Comparison of ENCODE assay signal across 8 cellular contexts in genomic region chr17:2302740-2303277, GRCh38. TPM values are rescaled to one million over a fixed set of nuclear protein-coding genes. Genes with fewer than 3 reads are reported as not detected.
DNase-seq lines count a peak whose midpoint lies in the region; ATAC-seq and TF ChIP-seq lines count a peak whose summit lies in the region.

No MANE protein-coding gene starts in this region.

- DNase-seq in GM03348 (ENCODE audit: low spot score) (peak; percentile 7), foreskin melanocyte (no peak), NCI-H446 treated with DMSO at 0.1 percent for 48 hours (lab: John Stamatoyannopoulos, UW) (no peak)
- DNase-seq in activated CD8-positive, alpha-beta T cell treated with anti-CD3 and anti-CD28 coated beads for 36 hours: peak; percentile 12

- H3K36me3 Mint-ChIP-seq in activated CD8-positive, alpha-beta T cell treated with anti-CD3 and anti-CD28 coated beads for 36 hours (ENCODE audit: low read depth): peaks cover 27% of the 10 kb centered on the region

- peaks cover 11 to 15% of the 10 kb centered on the region in 2 donors for H3K36me3 ChIP-seq in stomach smooth muscle (ENCODE audit: control insufficient read depth in 2 of 2, insufficient read depth in 2 of 2, low read length in 2 of 2)

- TF ChIP-seq CTCF in activated CD8-positive, alpha-beta T cell treated with anti-CD3 and anti-CD28 coated beads for 36 hours (IDR thresholded peaks at IDR 0.05): no peak

- peaks cover 38% of the 10 kb centered on the region for H3K4me1 Mint-ChIP-seq in activated CD8-positive, alpha-beta T cell treated with anti-CD3 and anti-CD28 coated beads for 36 hours (ENCODE audit: low read depth)

- intact Hi-C loops in activated CD8-positive, alpha-beta T cell treated with anti-CD3 and anti-CD28 coated beads for 36 hours (cut with micrococcal nuclease): no loop called here

- no peaks in the 10 kb centered on the region for H3K27me3 ChIP-seq in stomach smooth muscle (ENCODE audit: control insufficient read depth in 1 of 2, insufficient read depth in 2 of 2, low read length in 2 of 2)

- peak overlapping the region; percentile 92 for H3K4me3 Mint-ChIP-seq in activated CD8-positive, alpha-beta T cell treated with anti-CD3 and anti-CD28 coated beads for 36 hours

- H3K4me1 ChIP-seq in stomach smooth muscle (ENCODE audit: control insufficient read depth, insufficient read depth, low read length): peaks cover 16% of the 10 kb centered on the region

- CTCF ChIA-PET in activated CD8-positive, alpha-beta T cell treated with anti-CD3 and anti-CD28 coated beads for 36 hours (lab: Charles Lee): interaction anchor here (1.0 to 2.5 kb wide), 6 partner anchors 13 to 248 kb away, joined by 3 to 11 read pairs (median 4); partner anchors contain the start of genes HIC1, SGSM2 and TSR1

- no peaks in the 10 kb centered on the region for H3K27me3 Mint-ChIP-seq in activated CD8-positive, alpha-beta T cell treated with anti-CD3 and anti-CD28 coated beads for 36 hours

- H3K9ac ChIP-seq in stomach smooth muscle (ENCODE audit: low read length in 2 of 2): peak overlapping the region; percentile 87 to 91

- peak overlapping the region; percentile 83 for H3K27ac Mint-ChIP-seq in activated CD8-positive, alpha-beta T cell treated with anti-CD3 and anti-CD28 coated beads for 36 hours

- H3K4me3 ChIP-seq in iPS-18c (ENCODE audit: insufficient read depth, low read depth, low read length): peak overlapping the region; percentile 96
- peak overlapping the region; percentile 83 to 88 for H3K4me3 ChIP-seq in stomach smooth muscle (ENCODE audit: low read length in 2 of 2)

- H3K9me3 Mint-ChIP-seq in activated CD8-positive, alpha-beta T cell treated with anti-CD3 and anti-CD28 coated beads for 36 hours: no peaks in the 10 kb centered on the region

- H3K9me3 ChIP-seq in iPS-18c (ENCODE audit: control insufficient read depth, insufficient read depth, low read length): no peaks in the 10 kb centered on the region
- no peaks in the 10 kb centered on the region for H3K9me3 ChIP-seq in stomach smooth muscle (ENCODE audit: control insufficient read depth in 2 of 2, low read length in 2 of 2)

- ATAC-seq in HG02763 (IDR thresholded peaks at IDR 0.05; ENCODE audit: unreplicated experiment) (peak; percentile 5), HG03520 (IDR thresholded peaks at IDR 0.05; ENCODE audit: unreplicated experiment) (no peak)
- ATAC-seq in activated CD8-positive, alpha-beta T cell treated with anti-CD3 and anti-CD28 coated beads for 36 hours: no peak

- peak overlapping the region; percentile 67 for H3K27ac ChIP-seq in stomach smooth muscle (ENCODE audit: low read length)

- POLR2A ChIA-PET in activated CD8-positive, alpha-beta T cell treated with anti-CD3 and anti-CD28 coated beads for 36 hours (lab: Charles Lee): interaction anchor here (0.7 to 1.7 kb wide), 17 partner anchors 7 to 251 kb away, joined by 3 to 8 read pairs (median 3); partner anchors contain the start of genes HIC1, SGSM2 and TSR1

RNA-seq across cellular contexts. Expression of gene SMG6, which starts 0.8 kb away (rescaled TPM):
- 10 to 100 TPM; 39.6 to 40.4 TPM for total RNA-seq in activated CD8-positive, alpha-beta T cell treated with anti-CD3 and anti-CD28 coated beads for 36 hours

RNA-seq across cellular contexts. Expression of gene SRR, which starts 0.9 kb away (rescaled TPM):
- 10 to 100 TPM in 1 of 2 experiments, 1 to 10 TPM in 1; 9.6 to 12.7 TPM for total RNA-seq in activated CD8-positive, alpha-beta T cell treated with anti-CD3 and anti-CD28 coated beads for 36 hours

RNA-seq across cellular contexts. Expression of gene TSR1, which starts 33.4 kb away (rescaled TPM):
- 10 to 100 TPM; 75.8 to 79.4 TPM for total RNA-seq in activated CD8-positive, alpha-beta T cell treated with anti-CD3 and anti-CD28 coated beads for 36 hours

RNA-seq across cellular contexts. Expression of gene SGSM2, which starts 34.5 kb away (rescaled TPM):
- 10 to 100 TPM; 31.8 to 37.7 TPM for total RNA-seq in activated CD8-positive, alpha-beta T cell treated with anti-CD3 and anti-CD28 coated beads for 36 hours

Comparison
In these comparisons a context has a peak if more than half of its experiments do, and no peak if none do; other contexts are left out.
1. DNase-seq: peak in GM03348 (single experiment) and activated CD8-positive, alpha-beta T cell treated with anti-CD3 and anti-CD28 coated beads for 36 hours (single experiment); none in foreskin melanocyte (single experiment) and NCI-H446 treated with DMSO at 0.1 percent for 48 hours (single experiment).